ENCODE assay signal across 1 cellular context in the genomic region with DNA sequence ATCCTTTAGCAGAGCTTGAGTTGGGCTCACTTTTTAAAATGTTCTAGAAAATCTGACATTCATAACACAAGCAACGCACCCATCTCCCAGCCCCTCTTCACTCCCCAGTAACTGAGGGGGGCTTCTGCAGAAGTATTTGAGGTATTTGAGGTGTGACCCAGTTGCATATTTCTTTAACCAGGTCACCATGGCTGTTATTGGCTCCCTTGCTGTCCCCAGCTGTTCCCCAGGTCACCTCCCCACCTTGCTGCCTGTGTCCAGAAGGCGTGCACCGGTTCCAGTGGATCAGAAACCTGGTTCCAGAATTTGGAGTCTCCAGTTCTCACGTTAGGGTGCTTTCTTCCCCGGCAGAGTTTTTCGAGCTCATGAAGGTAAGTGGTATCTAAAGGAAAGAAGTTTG.
TF ChIP-seq lines count a peak whose summit lies in the region.

No MANE protein-coding gene starts in this region.

TF ChIP-seq in GM23338, 12 proteins besides CTCF, POLR2A, EP300 and RAD21:
- TF ChIP-seq, protein P1, sequence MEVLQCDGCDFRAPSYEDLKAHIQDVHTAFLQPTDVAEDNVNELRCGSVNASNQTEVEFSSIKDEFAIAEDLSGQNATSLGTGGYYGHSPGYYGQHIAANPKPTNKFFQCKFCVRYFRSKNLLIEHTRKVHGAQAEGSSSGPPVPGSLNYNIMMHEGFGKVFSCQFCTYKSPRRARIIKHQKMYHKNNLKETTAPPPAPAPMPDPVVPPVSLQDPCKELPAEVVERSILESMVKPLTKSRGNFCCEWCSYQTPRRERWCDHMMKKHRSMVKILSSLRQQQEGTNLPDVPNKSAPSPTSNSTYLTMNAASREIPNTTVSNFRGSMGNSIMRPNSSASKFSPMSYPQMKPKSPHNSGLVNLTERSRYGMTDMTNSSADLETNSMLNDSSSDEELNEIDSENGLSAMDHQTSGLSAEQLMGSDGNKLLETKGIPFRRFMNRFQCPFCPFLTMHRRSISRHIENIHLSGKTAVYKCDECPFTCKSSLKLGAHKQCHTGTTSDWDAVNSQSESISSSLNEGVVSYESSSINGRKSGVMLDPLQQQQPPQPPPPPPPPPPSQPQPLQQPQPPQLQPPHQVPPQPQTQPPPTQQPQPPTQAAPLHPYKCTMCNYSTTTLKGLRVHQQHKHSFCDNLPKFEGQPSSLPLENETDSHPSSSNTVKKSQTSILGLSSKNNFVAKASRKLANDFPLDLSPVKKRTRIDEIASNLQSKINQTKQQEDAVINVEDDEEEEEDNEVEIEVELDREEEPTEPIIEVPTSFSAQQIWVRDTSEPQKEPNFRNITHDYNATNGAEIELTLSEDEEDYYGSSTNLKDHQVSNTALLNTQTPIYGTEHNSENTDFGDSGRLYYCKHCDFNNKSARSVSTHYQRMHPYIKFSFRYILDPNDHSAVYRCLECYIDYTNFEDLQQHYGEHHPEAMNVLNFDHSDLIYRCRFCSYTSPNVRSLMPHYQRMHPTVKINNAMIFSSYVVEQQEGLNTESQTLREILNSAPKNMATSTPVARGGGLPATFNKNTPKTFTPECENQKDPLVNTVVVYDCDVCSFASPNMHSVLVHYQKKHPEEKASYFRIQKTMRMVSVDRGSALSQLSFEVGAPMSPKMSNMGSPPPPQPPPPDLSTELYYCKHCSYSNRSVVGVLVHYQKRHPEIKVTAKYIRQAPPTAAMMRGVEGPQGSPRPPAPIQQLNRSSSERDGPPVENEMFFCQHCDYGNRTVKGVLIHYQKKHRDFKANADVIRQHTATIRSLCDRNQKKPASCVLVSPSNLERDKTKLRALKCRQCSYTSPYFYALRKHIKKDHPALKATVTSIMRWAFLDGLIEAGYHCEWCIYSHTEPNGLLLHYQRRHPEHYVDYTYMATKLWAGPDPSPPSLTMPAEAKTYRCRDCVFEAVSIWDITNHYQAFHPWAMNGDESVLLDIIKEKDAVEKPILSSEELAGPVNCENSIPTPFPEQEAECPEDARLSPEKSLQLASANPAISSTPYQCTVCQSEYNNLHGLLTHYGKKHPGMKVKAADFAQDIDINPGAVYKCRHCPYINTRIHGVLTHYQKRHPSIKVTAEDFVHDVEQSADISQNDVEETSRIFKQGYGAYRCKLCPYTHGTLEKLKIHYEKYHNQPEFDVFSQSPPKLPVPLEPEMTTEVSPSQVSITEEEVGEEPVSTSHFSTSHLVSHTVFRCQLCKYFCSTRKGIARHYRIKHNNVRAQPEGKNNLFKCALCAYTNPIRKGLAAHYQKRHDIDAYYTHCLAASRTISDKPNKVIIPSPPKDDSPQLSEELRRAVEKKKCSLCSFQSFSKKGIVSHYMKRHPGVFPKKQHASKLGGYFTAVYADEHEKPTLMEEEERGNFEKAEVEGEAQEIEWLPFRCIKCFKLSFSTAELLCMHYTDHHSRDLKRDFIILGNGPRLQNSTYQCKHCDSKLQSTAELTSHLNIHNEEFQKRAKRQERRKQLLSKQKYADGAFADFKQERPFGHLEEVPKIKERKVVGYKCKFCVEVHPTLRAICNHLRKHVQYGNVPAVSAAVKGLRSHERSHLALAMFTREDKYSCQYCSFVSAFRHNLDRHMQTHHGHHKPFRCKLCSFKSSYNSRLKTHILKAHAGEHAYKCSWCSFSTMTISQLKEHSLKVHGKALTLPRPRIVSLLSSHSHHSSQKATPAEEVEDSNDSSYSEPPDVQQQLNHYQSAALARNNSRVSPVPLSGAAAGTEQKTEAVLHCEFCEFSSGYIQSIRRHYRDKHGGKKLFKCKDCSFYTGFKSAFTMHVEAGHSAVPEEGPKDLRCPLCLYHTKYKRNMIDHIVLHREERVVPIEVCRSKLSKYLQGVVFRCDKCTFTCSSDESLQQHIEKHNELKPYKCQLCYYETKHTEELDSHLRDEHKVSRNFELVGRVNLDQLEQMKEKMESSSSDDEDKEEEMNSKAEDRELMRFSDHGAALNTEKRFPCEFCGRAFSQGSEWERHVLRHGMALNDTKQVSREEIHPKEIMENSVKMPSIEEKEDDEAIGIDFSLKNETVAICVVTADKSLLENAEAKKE (CRISPR knock-in tag; IDR thresholded peaks at IDR 0.05): no peak
- TF ChIP-seq EZH2phosphoT487 (IDR thresholded peaks at IDR 0.05; ENCODE audit: unreplicated experiment) (no peak), CREB1 (CRISPR knock-in tag; IDR thresholded peaks at IDR 0.05; ENCODE audit: low read depth) (no peak), EZH2 (IDR thresholded peaks at IDR 0.05; ENCODE audit: low read depth, unreplicated experiment) (no peak), JUNB (IDR thresholded peaks at IDR 0.05; ENCODE audit: unreplicated experiment) (no peak), NANOG (IDR thresholded peaks at IDR 0.05; ENCODE audit: borderline replicate concordance) (no peak), ZNF114 (CRISPR knock-in tag; IDR thresholded peaks at IDR 0.05) (no peak), POLR2AphosphoS5 (IDR thresholded peaks at IDR 0.05; ENCODE audit: low read depth) (no peak)
- TF ChIP-seq, protein P2, sequence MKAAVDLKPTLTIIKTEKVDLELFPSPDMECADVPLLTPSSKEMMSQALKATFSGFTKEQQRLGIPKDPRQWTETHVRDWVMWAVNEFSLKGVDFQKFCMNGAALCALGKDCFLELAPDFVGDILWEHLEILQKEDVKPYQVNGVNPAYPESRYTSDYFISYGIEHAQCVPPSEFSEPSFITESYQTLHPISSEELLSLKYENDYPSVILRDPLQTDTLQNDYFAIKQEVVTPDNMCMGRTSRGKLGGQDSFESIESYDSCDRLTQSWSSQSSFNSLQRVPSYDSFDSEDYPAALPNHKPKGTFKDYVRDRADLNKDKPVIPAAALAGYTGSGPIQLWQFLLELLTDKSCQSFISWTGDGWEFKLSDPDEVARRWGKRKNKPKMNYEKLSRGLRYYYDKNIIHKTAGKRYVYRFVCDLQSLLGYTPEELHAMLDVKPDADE (IDR thresholded peaks at IDR 0.05): no peak
- TF ChIP-seq, protein P3, sequence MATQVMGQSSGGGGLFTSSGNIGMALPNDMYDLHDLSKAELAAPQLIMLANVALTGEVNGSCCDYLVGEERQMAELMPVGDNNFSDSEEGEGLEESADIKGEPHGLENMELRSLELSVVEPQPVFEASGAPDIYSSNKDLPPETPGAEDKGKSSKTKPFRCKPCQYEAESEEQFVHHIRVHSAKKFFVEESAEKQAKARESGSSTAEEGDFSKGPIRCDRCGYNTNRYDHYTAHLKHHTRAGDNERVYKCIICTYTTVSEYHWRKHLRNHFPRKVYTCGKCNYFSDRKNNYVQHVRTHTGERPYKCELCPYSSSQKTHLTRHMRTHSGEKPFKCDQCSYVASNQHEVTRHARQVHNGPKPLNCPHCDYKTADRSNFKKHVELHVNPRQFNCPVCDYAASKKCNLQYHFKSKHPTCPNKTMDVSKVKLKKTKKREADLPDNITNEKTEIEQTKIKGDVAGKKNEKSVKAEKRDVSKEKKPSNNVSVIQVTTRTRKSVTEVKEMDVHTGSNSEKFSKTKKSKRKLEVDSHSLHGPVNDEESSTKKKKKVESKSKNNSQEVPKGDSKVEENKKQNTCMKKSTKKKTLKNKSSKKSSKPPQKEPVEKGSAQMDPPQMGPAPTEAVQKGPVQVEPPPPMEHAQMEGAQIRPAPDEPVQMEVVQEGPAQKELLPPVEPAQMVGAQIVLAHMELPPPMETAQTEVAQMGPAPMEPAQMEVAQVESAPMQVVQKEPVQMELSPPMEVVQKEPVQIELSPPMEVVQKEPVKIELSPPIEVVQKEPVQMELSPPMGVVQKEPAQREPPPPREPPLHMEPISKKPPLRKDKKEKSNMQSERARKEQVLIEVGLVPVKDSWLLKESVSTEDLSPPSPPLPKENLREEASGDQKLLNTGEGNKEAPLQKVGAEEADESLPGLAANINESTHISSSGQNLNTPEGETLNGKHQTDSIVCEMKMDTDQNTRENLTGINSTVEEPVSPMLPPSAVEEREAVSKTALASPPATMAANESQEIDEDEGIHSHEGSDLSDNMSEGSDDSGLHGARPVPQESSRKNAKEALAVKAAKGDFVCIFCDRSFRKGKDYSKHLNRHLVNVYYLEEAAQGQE (IDR thresholded peaks at IDR 0.05; ENCODE audit: unreplicated experiment): no peak
